Comparison of ENCODE assay signal across 8 cellular contexts in the genomic region with DNA sequence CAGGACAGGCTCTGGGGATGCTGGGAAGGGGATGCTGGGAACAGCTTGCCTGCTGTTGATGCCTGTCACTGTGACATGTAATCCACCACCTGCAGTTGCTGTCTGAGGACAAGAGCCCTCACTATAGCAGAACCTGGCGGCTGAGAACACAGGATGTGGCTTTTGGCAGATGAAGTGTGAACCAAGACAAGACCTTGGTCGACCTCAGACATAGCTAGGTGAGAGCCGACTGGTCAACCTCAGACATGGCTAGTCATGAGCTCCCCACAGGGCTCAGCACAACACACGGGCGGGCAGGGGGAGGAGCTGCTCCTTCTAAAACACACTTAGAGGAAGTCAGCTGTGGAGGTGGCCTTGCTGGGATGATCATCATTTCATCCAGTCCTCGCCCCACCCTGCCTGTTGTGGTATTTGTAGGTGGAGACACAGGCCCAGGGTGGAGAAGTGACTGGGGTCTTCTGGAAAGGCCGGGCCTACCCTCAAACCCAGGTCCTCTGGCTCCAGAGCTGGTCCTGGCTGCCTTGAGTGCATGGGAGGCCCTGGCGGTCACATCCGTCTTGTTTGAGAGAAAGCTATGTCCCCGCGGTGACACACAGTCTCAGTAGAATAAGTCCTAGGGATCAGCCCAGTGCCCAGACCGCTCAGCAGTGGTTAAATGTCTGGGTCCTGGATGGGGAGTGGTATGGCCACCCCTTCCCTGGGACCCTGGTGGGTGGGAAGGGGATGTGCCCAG. TPM values are rescaled to one million over a fixed set of nuclear protein-coding genes. Genes with fewer than 3 reads are reported as not detected.
DNase-seq lines count a peak whose midpoint lies in the region; ATAC-seq and TF ChIP-seq lines count a peak whose summit lies in the region.

No MANE protein-coding gene starts in this region.

- peak overlapping the region; percentile 41 for H3K27ac ChIP-seq in colonic mucosa

- peaks cover 6% of the 10 kb centered on the region for H3K4me1 ChIP-seq in colonic mucosa

- intact Hi-C loops in colonic mucosa (cut with DNase I), result no loop called here

- H3K27me3 ChIP-seq in colonic mucosa, result no peaks in the 10 kb centered on the region

- ATAC-seq in GM21515 (IDR thresholded peaks at IDR 0.05; ENCODE audit: unreplicated experiment), result peak; percentile 82

- TF ChIP-seq CTCF in colonic mucosa (IDR thresholded peaks at IDR 0.05), result no peak

- no peak overlapping the region for H3K4me3 ChIP-seq in colonic mucosa

- DNase-seq in Daoy (ENCODE audit: low read depth) (peak; percentile 53), KG1 (lab: John Stamatoyannopoulos, UW) (peak; percentile 89), colonic mucosa (peak; percentile 45), NCI-H146 (lab: John Stamatoyannopoulos, UW) (no peak), dermis blood vessel endothelial cell (no peak)
- DNase-seq in activated CD4-positive, CD25-positive, alpha-beta regulatory T cell (lab: John Stamatoyannopoulos, UW), result peak; percentile 60 to 82 (median 76)
- DNase-seq in stimulated activated CD4-positive, alpha-beta T cell treated with anti-CD3 and anti-CD28 coated beads, Interleukin-2, amount 100 ng/mL, for 48 hours, result peak; percentile 74 to 77

- H3K9ac ChIP-seq in colonic mucosa (ENCODE audit: low read depth in 2 of 2, low read length in 2 of 2), result no peak overlapping the region

- H3K9me3 ChIP-seq in colonic mucosa, result no peaks in the 10 kb centered on the region

- no peaks in the 10 kb centered on the region for H3K36me3 ChIP-seq in colonic mucosa

RNA-seq across cellular contexts. Expression of gene SUSD3, which starts 6.1 kb away (rescaled TPM):
- 0.40 and 1.3 TPM in 2 replicates for total RNA-seq in Daoy (2014; rRNA removed; shearing (Covaris generic))
- total RNA-seq in colonic mucosa (1 to 10 TPM; 1.6 to 2.2 TPM), dermis blood vessel endothelial cell (not detected in 2 replicates)

RNA-seq across cellular contexts. Expression of gene CARD19, which starts 31.5 kb away (rescaled TPM):
- 36.1 and 64.4 TPM in 2 replicates for total RNA-seq in Daoy (2014; rRNA removed; shearing (Covaris generic))
- 10 to 100 TPM; 48.6 to 56.3 TPM for total RNA-seq in colonic mucosa
- total RNA-seq in dermis blood vessel endothelial cell, result 70.2 and 74.4 TPM in 2 replicates

Comparison
In these comparisons a context has a peak if more than half of its experiments do, and no peak if none do; other contexts are left out.
1. DNase-seq: peak in Daoy (single experiment), KG1 (single experiment), activated CD4-positive, CD25-positive, alpha-beta regulatory T cell (4 of 4), colonic mucosa (single experiment) and stimulated activated CD4-positive, alpha-beta T cell treated with anti-CD3 and anti-CD28 coated beads, Interleukin-2, amount 100 ng/mL, for 48 hours (2 of 2); none in NCI-H146 (single experiment) and dermis blood vessel endothelial cell (single experiment).